ENCODE assay signal across 30 cellular contexts in genomic region chr12:112996501-112996900, GRCh38.
"Had no signal": no experiment of that assay in that cellular context is flagged by ENCODE, and none has a peak within 500 bp of the region (broad histone marks: within the 10 kb centered on the region; RNA-seq: fewer than 3 reads in every experiment).

No MANE protein-coding gene starts in this region.

- H3K27me3 ChIP-seq: adrenal gland, body of pancreas, esophagus squamous epithelium, heart right ventricle had no signal

- H3K4me1 ChIP-seq: adrenal gland, body of pancreas, esophagus squamous epithelium, gastroesophageal sphincter, heart right ventricle had no signal

- H3K27ac ChIP-seq: adrenal gland, body of pancreas, epithelial cell of prostate, esophagus squamous epithelium, gastroesophageal sphincter, heart right ventricle had no signal

- H3K9me3 ChIP-seq: adrenal gland, body of pancreas had no signal

- H3K36me3 ChIP-seq: adrenal gland had no signal

- FAIRE-seq: colon, endometrium, endothelial cell of umbilical vein had no signal

- ATAC-seq: activated CD4-positive, alpha-beta T cell treated with anti-CD3 and anti-CD28 coated beads for 36 hours; activated naive CD8-positive, alpha-beta T cell treated with anti-CD3 and anti-CD28 coated beads, Interleukin-2, amount 50 U/mL, for 24 hours; body of pancreas; gastroesophageal sphincter; heart right ventricle had no signal

- DNase-seq: activated CD4-positive, alpha-beta memory T cell treated with anti-CD3 and anti-CD28 coated beads for 36 hours; activated CD4-positive, alpha-beta T cell treated with anti-CD3 and anti-CD28 coated beads for 36 hours; activated CD4-positive, alpha-beta T cell treated with anti-CD3 and anti-CD28 coated beads, Interleukin-2, amount 10 ng/mL, durations not matched to agents 24 days and 14 days; activated CD4-positive, CD25-positive, alpha-beta regulatory T cell; activated CD4-positive, CD25-positive, alpha-beta regulatory T cell treated with anti-CD3 and anti-CD28 coated beads, Interleukin-2, amount 50 U/mL, for 72 hours; activated CD8-positive, alpha-beta memory T cell treated with anti-CD3 and anti-CD28 coated beads, Interleukin-2, amount 50 U/mL, for 48 hours; activated effector memory CD4-positive, alpha-beta T cell treated with anti-CD3 and anti-CD28 coated beads, Interleukin-2, amount 50 U/mL, for 16 hours; activated naive CD4-positive, alpha-beta T cell treated with anti-CD3 and anti-CD28 coated beads for 36 hours; activated naive CD8-positive, alpha-beta T cell treated with anti-CD3 and anti-CD28 coated beads for 36 hours; activated naive CD8-positive, alpha-beta T cell treated with anti-CD3 and anti-CD28 coated beads, Interleukin-2, amount 50 U/mL, for 24 hours; activated T-cell treated with anti-CD3 and anti-CD28 coated beads for 4 hours; activated T-cell treated with anti-CD3 and anti-CD28 coated beads, Interleukin-2, amount 50 U/mL, for 48 hours; adrenal gland; amygdala; aorta; body of pancreas; caudate nucleus; cortex of kidney; dermis blood vessel endothelial cell; effector CD8-positive, alpha-beta T cell; esophagus squamous epithelium; foreskin melanocyte; heart right ventricle; T-helper 1 cell; T-helper 2 cell had no signal

- H3K4me3 ChIP-seq: adrenal gland, body of pancreas, esophagus squamous epithelium, gastroesophageal sphincter, heart right ventricle had no signal
